ENCODE assay signal across 15 cellular contexts in genomic region chr1:25806418-25806817, GRCh38. TPM values are rescaled to one million over a fixed set of nuclear protein-coding genes. Genes with fewer than 3 reads are reported as not detected.
DNase-seq lines count a peak whose midpoint lies in the region; ATAC-seq, FAIRE-seq and TF ChIP-seq lines count a peak whose summit lies in the region.
"Had no signal": no experiment of that assay in that cellular context is flagged by ENCODE, and none has a peak within 500 bp of the region (broad histone marks: within the 10 kb centered on the region; RNA-seq: fewer than 3 reads in every experiment).

No MANE protein-coding gene starts in this region.

- peaks cover 35% of the 10 kb centered on the region for H4K20me1 ChIP-seq in BLaER1
- peaks cover 40% of the 10 kb centered on the region for H4K20me1 ChIP-seq in astrocyte (ENCODE audit: insufficient read depth, low read length)
- no peaks in the 10 kb centered on the region for H4K20me1 ChIP-seq in OCI-LY7 (ENCODE audit: insufficient read depth, low read length)

- no peaks in the 10 kb centered on the region for H3K9me2 ChIP-seq in OCI-LY7 (ENCODE audit: insufficient read depth, low read length)

- DNase-seq in astrocyte (ENCODE audit: low read depth), result peak; percentile 66
- peak; percentile 56 for DNase-seq in left ventricle myocardium superior
- no peak for DNase-seq in NCI-H187 (lab: John Stamatoyannopoulos, UW)
- no peak for DNase-seq in activated CD4-positive, alpha-beta T cell treated with anti-CD3 and anti-CD28 coated beads, Interleukin-2, amount 10 ng/mL, durations not matched to agents 7 days and 5 days
- no peak for DNase-seq in OCI-LY7 (ENCODE audit: low spot score)
- DNase-seq: activated CD8-positive, alpha-beta T cell treated with anti-CD3 and anti-CD28 coated beads for 36 hours; activated naive CD4-positive, alpha-beta T cell treated with Interleukin-2 at 50 U/mL for 16 hours; KBM-7; NCI-H2029 treated with DMSO at 0.1 percent for 48 hours; T-cell had no signal

- no peak overlapping the region for H3K4me3 Mint-ChIP-seq in astrocyte (ENCODE audit: unreplicated experiment)
- no peak overlapping the region for H3K4me3 Mint-ChIP-seq in activated CD4-positive, alpha-beta T cell treated with anti-CD3 and anti-CD28 coated beads, Interleukin-2, amount 10 ng/mL, durations not matched to agents 7 days and 5 days
- H3K4me3 Mint-ChIP-seq: activated CD8-positive, alpha-beta T cell treated with anti-CD3 and anti-CD28 coated beads for 36 hours; B cell; T-cell had no signal

- TF ChIP-seq CTCF in astrocyte (IDR thresholded peaks at IDR 0.05; ENCODE audit: insufficient read depth, low read depth, low read length) (no peak), OCI-LY7 (conservative IDR thresholded peaks at IDR 0.05; ENCODE audit: low read length) (no peak)

- no peak overlapping the region for H3K9ac ChIP-seq in BLaER1
- H3K9ac ChIP-seq in astrocyte (ENCODE audit: low read length), result peak overlapping the region; percentile 16
- no peak overlapping the region for H3K9ac ChIP-seq in skeletal muscle satellite cell (ENCODE audit: low read depth, low read length)

- peak; percentile 19 for ATAC-seq in left ventricle myocardium superior
- no peak for ATAC-seq in GM18519 (IDR thresholded peaks at IDR 0.05; ENCODE audit: low FRiP score, unreplicated experiment)
- ATAC-seq: activated CD8-positive, alpha-beta T cell treated with anti-CD3 and anti-CD28 coated beads for 36 hours; T-cell had no signal

- no TSS peak for BruUV-seq in OCI-LY7 (replicated peaks; lab: Mats Ljungman, UMichigan)

- peaks cover 96% of the 10 kb centered on the region for H3K4me1 ChIP-seq in BLaER1
- H3K4me1 ChIP-seq in astrocyte (ENCODE audit: insufficient read depth, low read length), result peaks cover 24% of the 10 kb centered on the region
- H3K4me1 ChIP-seq in skeletal muscle satellite cell (ENCODE audit: control insufficient read depth, insufficient read depth, low read length), result peaks cover 27% of the 10 kb centered on the region
- H3K4me1 ChIP-seq in OCI-LY7 (ENCODE audit: insufficient read depth, low read length, poor library complexity, severe bottlenecking), result peaks cover 35% of the 10 kb centered on the region

- no peak overlapping the region for H3K4me3 ChIP-seq in BLaER1
- no peak overlapping the region for H3K4me3 ChIP-seq in astrocyte (ENCODE audit: insufficient read depth, low read depth, low read length)
- peak overlapping the region; percentile 21 for H3K4me3 ChIP-seq in skeletal muscle satellite cell (ENCODE audit: low read length)
- no peak overlapping the region for H3K4me3 ChIP-seq in OCI-LY7 (ENCODE audit: low read depth, low read length, poor library complexity, severe bottlenecking)

- H3K27ac ChIP-seq in BLaER1 (no peak overlapping the region), astrocyte (ENCODE audit: low read depth, low read length) (no peak overlapping the region), OCI-LY7 (ENCODE audit: low read depth, low read length, poor library complexity, severe bottlenecking) (no peak overlapping the region)

- peaks cover 6% of the 10 kb centered on the region for H3K79me2 ChIP-seq in astrocyte (ENCODE audit: insufficient read depth, low read length)
- H3K79me2 ChIP-seq in OCI-LY7 (ENCODE audit: insufficient read depth, low read depth, low read length), result no peaks in the 10 kb centered on the region

- POLR2A ChIA-PET in activated CD4-positive, alpha-beta T cell treated with anti-CD3 and anti-CD28 coated beads, Interleukin-2, amount 10 ng/mL, durations not matched to agents 7 days and 5 days (lab: Charles Lee), result no interaction called here
- POLR2A ChIA-PET in OCI-LY7 (lab: Charles Lee), result no interaction called here

- intact Hi-C loops in left ventricle myocardium superior (cut with micrococcal nuclease) (no loop called here), OCI-LY7 (cut with micrococcal nuclease; ENCODE audit: unreplicated experiment) (no loop called here)

- H3K27ac Mint-ChIP-seq in astrocyte (ENCODE audit: unreplicated experiment), result peak overlapping the region; percentile 41
- H3K27ac Mint-ChIP-seq in activated CD4-positive, alpha-beta T cell treated with anti-CD3 and anti-CD28 coated beads, Interleukin-2, amount 10 ng/mL, durations not matched to agents 7 days and 5 days, result no peak overlapping the region
- H3K27ac Mint-ChIP-seq: B cell had no signal

- H3K9me3 ChIP-seq in BLaER1 (no peaks in the 10 kb centered on the region), astrocyte (ENCODE audit: insufficient read depth, low read depth, low read length) (no peaks in the 10 kb centered on the region), skeletal muscle satellite cell (replicated peaks; ENCODE audit: low read length) (no peaks in the 10 kb centered on the region), OCI-LY7 (ENCODE audit: low read length) (no peaks in the 10 kb centered on the region)

- H3K36me3 ChIP-seq in BLaER1, result peaks cover 20% of the 10 kb centered on the region
- H3K36me3 ChIP-seq in astrocyte (ENCODE audit: insufficient read depth, low read length), result peaks cover 5% of the 10 kb centered on the region
- peaks cover 31% of the 10 kb centered on the region for H3K36me3 ChIP-seq in skeletal muscle satellite cell (ENCODE audit: insufficient read depth, low read length)
- no peaks in the 10 kb centered on the region for H3K36me3 ChIP-seq in OCI-LY7 (ENCODE audit: insufficient read depth, low read length)

- H3K27me3 ChIP-seq in BLaER1, result no peaks in the 10 kb centered on the region
- H3K27me3 ChIP-seq in astrocyte (ENCODE audit: insufficient read depth, low read length), result no peaks in the 10 kb centered on the region
- no peaks in the 10 kb centered on the region for H3K27me3 ChIP-seq in skeletal muscle satellite cell (ENCODE audit: control insufficient read depth, insufficient read depth, low read length)

- peaks cover 6% of the 10 kb centered on the region for H3K4me1 Mint-ChIP-seq in astrocyte (ENCODE audit: low read depth, unreplicated experiment)
- peaks cover 28% of the 10 kb centered on the region for H3K4me1 Mint-ChIP-seq in activated CD4-positive, alpha-beta T cell treated with anti-CD3 and anti-CD28 coated beads, Interleukin-2, amount 10 ng/mL, durations not matched to agents 7 days and 5 days

- no peaks in the 10 kb centered on the region for H3K27me3 Mint-ChIP-seq in astrocyte (ENCODE audit: low read depth, unreplicated experiment)
- peaks cover 3% of the 10 kb centered on the region for H3K27me3 Mint-ChIP-seq in activated CD4-positive, alpha-beta T cell treated with anti-CD3 and anti-CD28 coated beads, Interleukin-2, amount 10 ng/mL, durations not matched to agents 7 days and 5 days
- H3K27me3 Mint-ChIP-seq: activated CD8-positive, alpha-beta T cell treated with anti-CD3 and anti-CD28 coated beads for 36 hours; B cell; T-cell had no signal

- H3K4me2 ChIP-seq in BLaER1, result peak overlapping the region; percentile 59; the same call in 1 of the 2 replicates
- peak overlapping the region; percentile 57 for H3K4me2 ChIP-seq in astrocyte (ENCODE audit: low read length)
- H3K4me2 ChIP-seq in skeletal muscle satellite cell (ENCODE audit: low read length), result peak overlapping the region; percentile 59
- H3K4me2 ChIP-seq in OCI-LY7 (ENCODE audit: low read length), result no peak overlapping the region

- no peak for FAIRE-seq in astrocyte (lab: Jason Lieb, UNC)

- no peaks in the 10 kb centered on the region for H3K9me3 Mint-ChIP-seq in astrocyte (ENCODE audit: unreplicated experiment)
- H3K9me3 Mint-ChIP-seq in activated CD4-positive, alpha-beta T cell treated with anti-CD3 and anti-CD28 coated beads, Interleukin-2, amount 10 ng/mL, durations not matched to agents 7 days and 5 days, result no peaks in the 10 kb centered on the region
- H3K9me3 Mint-ChIP-seq: activated CD8-positive, alpha-beta T cell treated with anti-CD3 and anti-CD28 coated beads for 36 hours; T-cell had no signal

- H3K36me3 Mint-ChIP-seq in astrocyte (ENCODE audit: low read depth, unreplicated experiment), result peaks cover 18% of the 10 kb centered on the region
- H3K36me3 Mint-ChIP-seq in activated CD4-positive, alpha-beta T cell treated with anti-CD3 and anti-CD28 coated beads, Interleukin-2, amount 10 ng/mL, durations not matched to agents 7 days and 5 days (ENCODE audit: low read depth), result no peaks in the 10 kb centered on the region

- CTCF ChIA-PET in activated CD4-positive, alpha-beta T cell treated with anti-CD3 and anti-CD28 coated beads, Interleukin-2, amount 10 ng/mL, durations not matched to agents 7 days and 5 days (lab: Charles Lee), result interaction anchor here (0.7 to 1.5 kb wide), 3 partner anchors 97 to 198 kb away, joined by 3 to 4 read pairs (median 3); no protein-coding TSS in a partner anchor
- CTCF ChIA-PET in OCI-LY7 (lab: Charles Lee; ENCODE audit: unreplicated experiment), result no interaction called here

- H2AFZ ChIP-seq in astrocyte (ENCODE audit: low read depth, low read length) (no peak overlapping the region), OCI-LY7 (ENCODE audit: low read length) (no peak overlapping the region)

RNA-seq across cellular contexts. Expression of gene SELENON, which starts 6.4 kb away (rescaled TPM):
- total RNA-seq in astrocyte (64.1 and 67.0 TPM in 2 replicates), left ventricle myocardium superior (46.3 TPM), OCI-LY7 (2022) (28.1 and 28.3 TPM in 2 replicates)
- 24.8 and 34.9 TPM in 2 replicates for total RNA-seq in skeletal muscle satellite cell (2012; rRNA removed)
- 10 to 100 TPM; 13.7 to 14.4 TPM for total RNA-seq in activated CD4-positive, alpha-beta T cell treated with anti-CD3 and anti-CD28 coated beads, Interleukin-2, amount 10 ng/mL, durations not matched to agents 7 days and 5 days
- total RNA-seq in OCI-LY7 (2014; rRNA removed; shearing (Covaris generic)), result 5.6 and 9.9 TPM in 2 replicates

RNA-seq across cellular contexts. Expression of gene MTFR1L, which starts 13.3 kb away (rescaled TPM):
- total RNA-seq in astrocyte (44.6 and 51.2 TPM in 2 replicates), left ventricle myocardium superior (227 TPM), OCI-LY7 (2022) (43.4 and 51.2 TPM in 2 replicates)
- total RNA-seq in skeletal muscle satellite cell (2012; rRNA removed), result 32.2 and 33.2 TPM in 2 replicates
- 10 to 100 TPM; 38.9 to 42.1 TPM for total RNA-seq in activated CD4-positive, alpha-beta T cell treated with anti-CD3 and anti-CD28 coated beads, Interleukin-2, amount 10 ng/mL, durations not matched to agents 7 days and 5 days
- total RNA-seq in OCI-LY7 (2014; rRNA removed; shearing (Covaris generic)), result 33.6 and 35.3 TPM in 2 replicates

RNA-seq across cellular contexts. Expression of gene AUNIP, which starts 52.8 kb away (rescaled TPM):
- total RNA-seq in astrocyte, result 1.3 and 2.1 TPM in 2 replicates
- total RNA-seq in left ventricle myocardium superior, result not detected
- total RNA-seq in skeletal muscle satellite cell (2012; rRNA removed), result 2.3 and 4.6 TPM in 2 replicates
- 1 to 10 TPM; 6.7 to 8.1 TPM for total RNA-seq in activated CD4-positive, alpha-beta T cell treated with anti-CD3 and anti-CD28 coated beads, Interleukin-2, amount 10 ng/mL, durations not matched to agents 7 days and 5 days
- 14.2 and 21.5 TPM in 2 replicates for total RNA-seq in OCI-LY7 (2014; rRNA removed; shearing (Covaris generic))
- total RNA-seq in OCI-LY7 (2022), result 15.1 and 16.8 TPM in 2 replicates
- total RNA-seq: mesenteric fat pad had no signal

Comparison
In these comparisons a context has a peak if more than half of its experiments do, and no peak if none do; other contexts are left out.
1. DNase-seq: peak in astrocyte (single experiment) and left ventricle myocardium superior (single experiment); none in NCI-H187 (0 of 2), activated CD4-positive, alpha-beta T cell treated with anti-CD3 and anti-CD28 coated beads, Interleukin-2, amount 10 ng/mL, durations not matched to agents 7 days and 5 days (single experiment) and OCI-LY7 (single experiment).